Comparison of ENCODE assay signal across 11 cellular contexts in genomic region chr5:91190333-91190680, GRCh38.
DNase-seq lines count a peak whose midpoint lies in the region; ATAC-seq, FAIRE-seq and TF ChIP-seq lines count a peak whose summit lies in the region.
"Had no signal": no experiment of that assay in that cellular context is flagged by ENCODE, and none has a peak within 500 bp of the region (broad histone marks: within the 10 kb centered on the region; RNA-seq: fewer than 3 reads in every experiment).

No MANE protein-coding gene starts in this region.

- H3K23ac ChIP-seq in H1 (ENCODE audit: insufficient read length): no peak overlapping the region

- no peak overlapping the region for H4K5ac ChIP-seq in H1 (ENCODE audit: insufficient read length, low read depth, low read length)

- no peaks in the 10 kb centered on the region for H4K20me1 ChIP-seq in H1 (replicated peaks in 1 of 2; ENCODE audit: control insufficient read depth in 1 of 2, insufficient read depth in 2 of 2, low read length in 2 of 2)

- TF ChIP-seq POLR2A in H1 (IDR thresholded peaks at IDR 0.05; ENCODE audit: control extremely low read depth in 1 of 2, low read depth in 2 of 2, low read length in 2 of 2): no peak

- no peak overlapping the region for H3K14ac ChIP-seq in H1 (ENCODE audit: insufficient read length)

- CTCF ChIA-PET in H1 (lab: Charles Lee; ENCODE audit: partially characterized antibody): no interaction called here

- 88% methylated on average over 3 of the region's 3 CpGs; no CpG with 5 or more reads in 1 of the 2 experiments for WGBS in H1 (ENCODE audit: extremely low coverage in 1 of 2, insufficient coverage in 1 of 2, insufficient read length in 1 of 2, insufficient replicate concordance in 2 of 2, low coverage in 1 of 2, low lambda C conversion rate in 2 of 2, missing lambda C conversion rate in 1 of 2), 2 experiments

- no peak overlapping the region for H3K4me2 ChIP-seq in H1 (ENCODE audit: insufficient read depth in 1 of 2, low read depth in 2 of 2, low read length in 2 of 2)

- no peak overlapping the region for H2BK5ac ChIP-seq in H1 (ENCODE audit: low read depth, low read length)

- H3K9me3 Mint-ChIP-seq in nephron: no peaks in the 10 kb centered on the region
- H3K9me3 Mint-ChIP-seq: naive thymus-derived CD8-positive, alpha-beta T cell had no signal

- no peak overlapping the region for H3K4me3 Mint-ChIP-seq in nephron
- H3K4me3 Mint-ChIP-seq: naive thymus-derived CD8-positive, alpha-beta T cell had no signal

- FAIRE-seq in H1 (lab: Jason Lieb, UNC) (no peak), D721Med (lab: Jason Lieb, UNC) (no peak)

- intact Hi-C loops in upper lobe of right lung (cut with DNase I): no loop called here

- TF ChIP-seq RAD21 in H1 (IDR thresholded peaks at IDR 0.05 in 1 of 2, conservative IDR thresholded peaks at IDR 0.05 in 1 of 2; ENCODE audit: low read depth in 2 of 2, low read length in 2 of 2): no peak

- POLR2A ChIA-PET in H1 (lab: Charles Lee; ENCODE audit: partially characterized antibody): no interaction called here

- no peak overlapping the region for H4K91ac ChIP-seq in H1 (replicated peaks; ENCODE audit: insufficient read length, low read length)

- TF ChIP-seq CTCF in H1 (IDR thresholded peaks at IDR 0.05; ENCODE audit: control extremely low read depth in 1 of 3, insufficient read depth in 1 of 3, low read depth in 1 of 3, low read length in 3 of 3): no peak
- TF ChIP-seq CTCF in nephron (IDR thresholded peaks at IDR 0.05; ENCODE audit: unreplicated experiment in 3 of 3): no peak
- no peak for TF ChIP-seq CTCF in upper lobe of right lung (IDR thresholded peaks at IDR 0.05)
- no peak for TF ChIP-seq CTCF in D721Med (IDR thresholded peaks at IDR 0.05; ENCODE audit: insufficient read depth, missing control alignments)

- H3K9me3 ChIP-seq in H1 (ENCODE audit: insufficient read depth in 2 of 2, low read depth in 1 of 2, low read length in 1 of 2): no peaks in the 10 kb centered on the region
- H3K9me3 ChIP-seq in upper lobe of right lung: no peaks in the 10 kb centered on the region

- H3K18ac ChIP-seq in H1 (ENCODE audit: extremely low read depth, low read length): no peak overlapping the region

- H3K27me3 ChIP-seq in H1 (replicated peaks in 1 of 4; ENCODE audit: control insufficient read depth in 3 of 4, extremely low read depth in 1 of 4, insufficient read depth in 3 of 4, low read length in 3 of 4): no peaks in the 10 kb centered on the region
- no peaks in the 10 kb centered on the region for H3K27me3 ChIP-seq in upper lobe of right lung
- H3K27me3 ChIP-seq: cardiac muscle cell had no signal

- H3K27ac ChIP-seq in H1 (ENCODE audit: low read depth, low read length) (no peak overlapping the region), upper lobe of right lung (peak overlapping the region; percentile 67)
- H3K27ac ChIP-seq: cardiac muscle cell had no signal

- H3K36me3 ChIP-seq in H1 (ENCODE audit: control insufficient read depth in 2 of 4, insufficient read depth in 4 of 4, low read length in 3 of 4): no peaks in the 10 kb centered on the region
- H3K36me3 ChIP-seq in upper lobe of right lung: no peaks in the 10 kb centered on the region
- H3K36me3 ChIP-seq: cardiac muscle cell had no signal

- H3K56ac ChIP-seq in H1 (replicated peaks; ENCODE audit: insufficient read length, low read depth, low read length): no peak overlapping the region

- DNase-seq in H1 (ENCODE audit: low read depth in 1 of 2, low spot score in 2 of 2): no peak
- DNase-seq in upper lobe of right lung: no peak
- DNase-seq in Ammon's horn (ENCODE audit: low spot score): no peak
- DNase-seq in NCI-H2196 treated with DMSO at 0.1 percent for 48 hours (lab: John Stamatoyannopoulos, UW; ENCODE audit: unreplicated experiment): no peak
- no peak for DNase-seq in D721Med (ENCODE audit: insufficient read length, low spot score)
- no peak for DNase-seq in kidney tubule cell (ENCODE audit: low spot score)
- DNase-seq: naive thymus-derived CD8-positive, alpha-beta T cell; NCI-H446 treated with DMSO at 0.1 percent for 48 hours had no signal

- H3K9ac ChIP-seq in H1 (replicated peaks in 1 of 4; ENCODE audit: extremely low read depth in 1 of 4, low read depth in 3 of 4, low read length in 3 of 4): no peak overlapping the region

- H2BK120ac ChIP-seq in H1 (replicated peaks; ENCODE audit: low read depth, low read length): no peak overlapping the region

- no peak overlapping the region for H3K4ac ChIP-seq in H1 (replicated peaks; ENCODE audit: insufficient read length, low read depth, low read length)

- no peak for TF ChIP-seq EP300 in H1 (IDR thresholded peaks at IDR 0.05; ENCODE audit: borderline replicate concordance in 1 of 2, low read depth in 2 of 2, low read length in 2 of 2)

- peak; percentile 13 for ATAC-seq in HG03280 (IDR thresholded peaks at IDR 0.05; ENCODE audit: unreplicated experiment)
- ATAC-seq in upper lobe of right lung: peak; percentile 16
- ATAC-seq: naive thymus-derived CD8-positive, alpha-beta T cell had no signal

- peak overlapping the region; percentile 55 to 86 (median 79) for H3K27ac Mint-ChIP-seq in nephron
- H3K27ac Mint-ChIP-seq: naive thymus-derived CD8-positive, alpha-beta T cell had no signal

- no peak overlapping the region for H2BK12ac ChIP-seq in H1 (ENCODE audit: low read depth, low read length)

- H3K4me1 Mint-ChIP-seq in nephron: peaks cover 10% of the 10 kb centered on the region

- no peaks in the 10 kb centered on the region for H3K79me1 ChIP-seq in H1 (ENCODE audit: low read depth, low read length)

- no peaks in the 10 kb centered on the region for H3K36me3 Mint-ChIP-seq in nephron (ENCODE audit: low read depth)

- H2AK5ac ChIP-seq in H1 (ENCODE audit: low read depth, low read length): no peak overlapping the region

- H3K79me2 ChIP-seq in H1 (ENCODE audit: control insufficient read depth in 1 of 2, insufficient read depth in 2 of 2, low read length in 2 of 2): no peaks in the 10 kb centered on the region

- H3K27me3 Mint-ChIP-seq in nephron (ENCODE audit: low read depth): no peaks in the 10 kb centered on the region

- no peaks in the 10 kb centered on the region for H3K23me2 ChIP-seq in H1 (ENCODE audit: low read depth, low read length)

- H3K4me1 ChIP-seq in H1 (replicated peaks in 1 of 4; ENCODE audit: control insufficient read depth in 3 of 4, insufficient read depth in 4 of 4, low read length in 3 of 4) (no peaks in the 10 kb centered on the region), upper lobe of right lung (peaks cover 14% of the 10 kb centered on the region)

- H2BK15ac ChIP-seq in H1 (ENCODE audit: low read length): no peak overlapping the region

- H4K8ac ChIP-seq in H1 (ENCODE audit: extremely low read depth, insufficient read depth, low read length): no peak overlapping the region

- H2AFZ ChIP-seq in H1 (ENCODE audit: low read length): 0 out of 2 replicates have a peak overlapping the region, but pooled peaks have one; percentile 60

- no peak overlapping the region for H2BK20ac ChIP-seq in H1 (ENCODE audit: low read length)

- H3K4me3 ChIP-seq in H1 (ENCODE audit: extremely low read depth in 1 of 4, insufficient read depth in 2 of 4, low read depth in 3 of 4, low read length in 4 of 4) (no peak overlapping the region), upper lobe of right lung (peak overlapping the region; percentile 13)
- H3K4me3 ChIP-seq: cardiac muscle cell had no signal

TF ChIP-seq in H1, 55 proteins besides CTCF, POLR2A, EP300 and RAD21:
- no peak for TF ChIP-seq ZNF274 (IDR thresholded peaks at IDR 0.05; ENCODE audit: borderline replicate concordance, extremely low read depth, low read length)
- no peak for TF ChIP-seq SP1 (IDR thresholded peaks at IDR 0.05; ENCODE audit: low read depth, low read length)
- no peak for TF ChIP-seq NRF1 (IDR thresholded peaks at IDR 0.05; ENCODE audit: low read depth, low read length)
- no peak for TF ChIP-seq KDM4A (IDR thresholded peaks at IDR 0.05; ENCODE audit: low read depth, low read length, severe bottlenecking)
- TF ChIP-seq BCL11A (IDR thresholded peaks at IDR 0.05; ENCODE audit: low read depth in 2 of 2, low read length in 2 of 2): no peak
- no peak for TF ChIP-seq KDM1A (IDR thresholded peaks at IDR 0.05; ENCODE audit: borderline replicate concordance, low read length)
- no peak for TF ChIP-seq MAFK (IDR thresholded peaks at IDR 0.05; ENCODE audit: low read depth, low read length)
- no peak for TF ChIP-seq SIX5 (IDR thresholded peaks at IDR 0.05; ENCODE audit: low read depth, low read length)
- TF ChIP-seq RXRA (IDR thresholded peaks at IDR 0.05; ENCODE audit: insufficient read depth, low read depth, low read length): no peak
- no peak for TF ChIP-seq SP2 (IDR thresholded peaks at IDR 0.05; ENCODE audit: low read length)
- no peak for TF ChIP-seq EZH2 (IDR thresholded peaks at IDR 0.05; ENCODE audit: low read depth, low read length, severe bottlenecking)
- TF ChIP-seq SIN3A (conservative IDR thresholded peaks at IDR 0.05 in 1 of 2, IDR thresholded peaks at IDR 0.05 in 1 of 2; ENCODE audit: low read depth in 1 of 2, low read length in 2 of 2): no peak
- TF ChIP-seq KDM5A (IDR thresholded peaks at IDR 0.05; ENCODE audit: low read length): no peak
- no peak for TF ChIP-seq RNF2 (IDR thresholded peaks at IDR 0.05; ENCODE audit: borderline replicate concordance, low read depth, low read length, missing control alignments, poor library complexity, severe bottlenecking)
- TF ChIP-seq FOSL1 (IDR thresholded peaks at IDR 0.05; ENCODE audit: insufficient read depth, low read depth, low read length): no peak
TF ChIP-seq in H1: peak in this region for 0.
